In the genomic region with DNA sequence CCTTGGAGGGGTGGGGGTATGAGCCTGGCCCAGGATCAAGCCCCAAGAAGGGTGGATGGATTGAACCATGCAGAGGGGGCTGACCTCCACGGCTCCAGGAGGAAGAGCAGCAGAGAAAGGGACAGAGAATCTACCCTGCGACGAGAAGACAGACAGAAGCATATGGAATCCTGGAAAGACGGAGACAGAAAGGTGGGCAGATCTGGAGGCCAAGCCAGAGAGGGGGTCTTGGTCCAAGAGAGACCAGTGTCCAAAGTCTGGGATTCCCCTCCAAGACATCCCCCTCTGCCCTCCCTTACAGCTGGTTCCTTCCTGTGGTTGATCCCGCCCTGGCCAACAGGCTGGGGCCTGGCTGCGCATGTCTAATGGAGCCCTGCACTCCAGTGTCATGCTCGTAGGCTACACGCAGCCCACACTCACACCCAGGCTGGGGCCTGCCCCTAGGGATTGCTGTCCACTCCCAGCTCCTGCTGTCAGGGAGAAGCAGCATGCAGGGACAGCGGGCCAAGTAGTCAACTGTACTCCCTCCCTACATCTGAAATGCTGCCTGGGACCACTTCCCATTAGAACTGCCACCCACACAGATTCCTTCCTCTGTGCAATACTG, we compare ENCODE assay signal across 2 cellular contexts.
TF ChIP-seq lines count a peak whose summit lies in the region.

No MANE protein-coding gene starts in this region.

TF ChIP-seq in IMR-90, 13 proteins besides CTCF, POLR2A, EP300 and RAD21:
- TF ChIP-seq, protein P1, sequence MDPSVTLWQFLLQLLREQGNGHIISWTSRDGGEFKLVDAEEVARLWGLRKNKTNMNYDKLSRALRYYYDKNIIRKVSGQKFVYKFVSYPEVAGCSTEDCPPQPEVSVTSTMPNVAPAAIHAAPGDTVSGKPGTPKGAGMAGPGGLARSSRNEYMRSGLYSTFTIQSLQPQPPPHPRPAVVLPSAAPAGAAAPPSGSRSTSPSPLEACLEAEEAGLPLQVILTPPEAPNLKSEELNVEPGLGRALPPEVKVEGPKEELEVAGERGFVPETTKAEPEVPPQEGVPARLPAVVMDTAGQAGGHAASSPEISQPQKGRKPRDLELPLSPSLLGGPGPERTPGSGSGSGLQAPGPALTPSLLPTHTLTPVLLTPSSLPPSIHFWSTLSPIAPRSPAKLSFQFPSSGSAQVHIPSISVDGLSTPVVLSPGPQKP (IDR thresholded peaks at IDR 0.05; ENCODE audit: borderline replicate concordance, low read depth, low read length) = no peak
- TF ChIP-seq MAFK (IDR thresholded peaks at IDR 0.05; ENCODE audit: low read depth, low read length) (no peak), BHLHE40 (IDR thresholded peaks at IDR 0.05; ENCODE audit: low read depth, low read length) (no peak), RFX5 (IDR thresholded peaks at IDR 0.05; ENCODE audit: low read depth, low read length) (no peak), NFE2L2 (IDR thresholded peaks at IDR 0.05; ENCODE audit: low read depth, low read length) (no peak), FOS (IDR thresholded peaks at IDR 0.05; ENCODE audit: low read depth, low read length) (no peak), RCOR1 (IDR thresholded peaks at IDR 0.05; ENCODE audit: insufficient replicate concordance, low read length) (no peak), MXI1 (IDR thresholded peaks at IDR 0.05; ENCODE audit: borderline replicate concordance, low read depth, low read length) (no peak)

TF ChIP-seq in H1, 55 proteins besides CTCF, POLR2A, EP300 and RAD21:
- TF ChIP-seq, protein P2, sequence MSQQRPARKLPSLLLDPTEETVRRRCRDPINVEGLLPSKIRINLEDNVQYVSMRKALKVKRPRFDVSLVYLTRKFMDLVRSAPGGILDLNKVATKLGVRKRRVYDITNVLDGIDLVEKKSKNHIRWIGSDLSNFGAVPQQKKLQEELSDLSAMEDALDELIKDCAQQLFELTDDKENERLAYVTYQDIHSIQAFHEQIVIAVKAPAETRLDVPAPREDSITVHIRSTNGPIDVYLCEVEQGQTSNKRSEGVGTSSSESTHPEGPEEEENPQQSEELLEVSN (IDR thresholded peaks at IDR 0.05) = no peak
- TF ChIP-seq JUN (IDR thresholded peaks at IDR 0.05; ENCODE audit: low read depth, low read length) (no peak), GABPA (IDR thresholded peaks at IDR 0.05; ENCODE audit: borderline replicate concordance, insufficient read depth, low read length) (no peak), CBX8 (IDR thresholded peaks at IDR 0.05; ENCODE audit: borderline replicate concordance, low read depth, low read length) (no peak), TAF1 (IDR thresholded peaks at IDR 0.05; ENCODE audit: low read depth, low read length) (no peak), SP4 (IDR thresholded peaks at IDR 0.05; ENCODE audit: low read length) (no peak)
